In genomic region chr22:43928418-43929307, GRCh38 we compare ENCODE assay signal across 32 cellular contexts. TPM values are rescaled to one million over a fixed set of nuclear protein-coding genes. Genes with fewer than 3 reads are reported as not detected.
DNase-seq lines count a peak whose midpoint lies in the region; ATAC-seq, FAIRE-seq and TF ChIP-seq lines count a peak whose summit lies in the region.
"Had no signal": no experiment of that assay in that cellular context is flagged by ENCODE, and none has a peak within 500 bp of the region (broad histone marks: within the 10 kb centered on the region; RNA-seq: fewer than 3 reads in every experiment).

No MANE protein-coding gene starts in this region.

- no peak overlapping the region for H3K4me3 Mint-ChIP-seq in GM23338
- H3K4me3 Mint-ChIP-seq in activated CD4-positive, alpha-beta T cell treated with anti-CD3 and anti-CD28 coated beads, Interleukin-2, amount 10 ng/mL, durations not matched to agents 7 days and 5 days: no peak overlapping the region
- H3K4me3 Mint-ChIP-seq: activated CD4-positive, alpha-beta memory T cell treated with anti-CD3 and anti-CD28 coated beads for 36 hours; activated naive CD4-positive, alpha-beta T cell treated with anti-CD3 and anti-CD28 coated beads, Interleukin-2, amount 50 U/mL, for 24 hours; HFFc6 had no signal

- WGBS in K562 (ENCODE audit: insufficient coverage, low coverage, missing lambda C conversion rate): 2% methylated on average over 13 of the region's 15 CpGs

- no peak for TF ChIP-seq EP300 in K562 (IDR thresholded peaks at IDR 0.05; ENCODE audit: low read length)

- FAIRE-seq in K562 (lab: Jason Lieb, UNC): no peak
- FAIRE-seq: islet of Langerhans, pancreas, TTC549 had no signal

- no peak overlapping the region for H3K27ac Mint-ChIP-seq in GM23338
- no peak overlapping the region for H3K27ac Mint-ChIP-seq in activated CD4-positive, alpha-beta T cell treated with anti-CD3 and anti-CD28 coated beads, Interleukin-2, amount 10 ng/mL, durations not matched to agents 7 days and 5 days
- H3K27ac Mint-ChIP-seq: activated CD4-positive, alpha-beta memory T cell treated with anti-CD3 and anti-CD28 coated beads for 36 hours; activated naive CD4-positive, alpha-beta T cell treated with anti-CD3 and anti-CD28 coated beads, Interleukin-2, amount 50 U/mL, for 24 hours; activated T-helper 2 cell treated with anti-CD3 and anti-CD28 coated beads, Interferon-gamma antibody, Interleukin-2, Interleukin-4, amounts not matched to agents 10 μg/mL and 5 μg/mL and 100 μg/mL, durations not matched to agents 14 hours and 24 hours and 36 hours; CD4-positive, alpha-beta T cell; HFFc6 had no signal

- H3K4me1 ChIP-seq in GM23338 (ENCODE audit: insufficient read depth) (peaks cover 14% of the 10 kb centered on the region), K562 (replicated peaks in 1 of 2; ENCODE audit: control insufficient read depth in 2 of 2, insufficient read depth in 2 of 2, low read length in 2 of 2) (peaks cover 0 to 8% of the 10 kb centered on the region in 2 experiments; a peak in 2 of 5 replicates)
- H3K4me1 ChIP-seq: breast epithelium, pancreas had no signal

- no peak for TF ChIP-seq POLR2A in K562 (conservative IDR thresholded peaks at IDR 0.05)

- H3K27ac ChIP-seq in GM23338 (ENCODE audit: low read depth): 0 out of 2 replicates have a peak overlapping the region, but pooled peaks have one; percentile 14
- no peak overlapping the region for H3K27ac ChIP-seq in K562 (ENCODE audit: extremely low read depth, low read depth, low read length)
- H3K27ac ChIP-seq: breast epithelium, pancreas, upper lobe of left lung had no signal

- TF ChIP-seq RAD21 in K562 (CRISPR knock-in tag; conservative IDR thresholded peaks at IDR 0.05 in 1 of 2, IDR thresholded peaks at IDR 0.05 in 1 of 2): no peak

- H3F3A ChIP-seq in GM23338 (replicated peaks; ENCODE audit: low read depth): no peaks in the 10 kb centered on the region

- H3K4me2 ChIP-seq in GM23338 (no peak overlapping the region), K562 (ENCODE audit: insufficient read depth, low read length) (no peak overlapping the region)

- H3K79me2 ChIP-seq in GM23338 (replicated peaks; ENCODE audit: insufficient read depth) (peaks cover 28% of the 10 kb centered on the region), K562 (ENCODE audit: control insufficient read depth, insufficient read depth, low read length) (no peaks in the 10 kb centered on the region)

- H3K36me3 ChIP-seq in GM23338 (ENCODE audit: insufficient read depth): peaks cover 29% of the 10 kb centered on the region
- H3K36me3 ChIP-seq in K562 (ENCODE audit: control insufficient read depth, insufficient read depth, low read length): no peaks in the 10 kb centered on the region
- H3K36me3 ChIP-seq: breast epithelium, pancreas, upper lobe of left lung had no signal

- POLR2A ChIA-PET in K562 (lab: Yijun Ruan, JAX): no interaction called here
- POLR2A ChIA-PET in activated CD4-positive, alpha-beta T cell treated with anti-CD3 and anti-CD28 coated beads, Interleukin-2, amount 10 ng/mL, durations not matched to agents 7 days and 5 days (lab: Charles Lee): no interaction called here

- TF ChIP-seq CTCF in GM23338 (conservative IDR thresholded peaks at IDR 0.05; ENCODE audit: low read depth in 2 of 2) (no peak), K562 (IDR thresholded peaks at IDR 0.05 in 2 of 3, conservative IDR thresholded peaks at IDR 0.05 in 1 of 3; ENCODE audit: insufficient read depth in 2 of 3, low read depth in 1 of 3, low read length in 3 of 3) (no peak)

- H3K4me1 Mint-ChIP-seq in GM23338: peaks cover 12% of the 10 kb centered on the region
- no peaks in the 10 kb centered on the region for H3K4me1 Mint-ChIP-seq in activated CD4-positive, alpha-beta T cell treated with anti-CD3 and anti-CD28 coated beads, Interleukin-2, amount 10 ng/mL, durations not matched to agents 7 days and 5 days
- H3K4me1 Mint-ChIP-seq: activated naive CD4-positive, alpha-beta T cell treated with anti-CD3 and anti-CD28 coated beads, Interleukin-2, amount 50 U/mL, for 24 hours; nephron had no signal

- H3K27me3 ChIP-seq in GM23338 (ENCODE audit: insufficient read depth): no peaks in the 10 kb centered on the region
- peaks cover 18 to 31% of the 10 kb centered on the region in 2 experiments; a peak in 4 of 5 replicates for H3K27me3 ChIP-seq in K562 (ENCODE audit: control insufficient read depth in 2 of 2, insufficient read depth in 2 of 2, low read length in 2 of 2)
- H3K27me3 ChIP-seq: breast epithelium, pancreas had no signal

- no peaks in the 10 kb centered on the region for H3K9me3 Mint-ChIP-seq in GM23338
- H3K9me3 Mint-ChIP-seq in activated CD4-positive, alpha-beta T cell treated with anti-CD3 and anti-CD28 coated beads, Interleukin-2, amount 10 ng/mL, durations not matched to agents 7 days and 5 days: no peaks in the 10 kb centered on the region
- H3K9me3 Mint-ChIP-seq: activated CD4-positive, alpha-beta memory T cell treated with anti-CD3 and anti-CD28 coated beads for 36 hours; activated naive CD4-positive, alpha-beta T cell treated with anti-CD3 and anti-CD28 coated beads, Interleukin-2, amount 50 U/mL, for 24 hours; activated T-helper 2 cell treated with anti-CD3 and anti-CD28 coated beads, Interferon-gamma antibody, Interleukin-2, Interleukin-4, amounts not matched to agents 10 μg/mL and 5 μg/mL and 100 μg/mL, durations not matched to agents 14 hours and 24 hours and 36 hours; CD4-positive, alpha-beta T cell; HFFc6; nephron had no signal

- ATAC-seq in GM23338 (no peak), K562 (no peak)
- ATAC-seq: GM12878, left ventricle myocardium superior, mucosa of descending colon, PC-3 had no signal

- in situ Hi-C loops in K562 (cut with MboI): no loop called here

- H3K4me3 ChIP-seq in GM23338 (no peak overlapping the region), K562 (no peak overlapping the region)
- H3K4me3 ChIP-seq: breast epithelium, GM12878, mucosa of descending colon, pancreas, upper lobe of left lung had no signal

- CTCF ChIA-PET in K562 (lab: Yijun Ruan, JAX; ENCODE audit: low intra/inter-chr PET ratio): no interaction called here
- CTCF ChIA-PET in activated CD4-positive, alpha-beta T cell treated with anti-CD3 and anti-CD28 coated beads, Interleukin-2, amount 10 ng/mL, durations not matched to agents 7 days and 5 days (lab: Charles Lee): no interaction called here

- DNase-seq in GM23338 (ENCODE audit: low spot score) (no peak), NOMO-1 treated with DMSO at 0.1 percent for 48 hours (lab: John Stamatoyannopoulos, UW; ENCODE audit: unreplicated experiment) (peak; percentile 81), K562 (ENCODE audit: extremely low read depth in 1 of 4, low spot score in 3 of 4) (no peak), pons (ENCODE audit: low spot score) (peak; percentile 60), COR-L47 (lab: John Stamatoyannopoulos, UW) (no peak), RKO (ENCODE audit: low spot score) (no peak), NCI-H2081 (lab: John Stamatoyannopoulos, UW) (no peak)
- DNase-seq in activated CD4-positive, alpha-beta T cell treated with anti-CD3 and anti-CD28 coated beads, Interleukin-2, amount 10 ng/mL, durations not matched to agents 7 days and 5 days: no peak
- DNase-seq: activated CD4-positive, alpha-beta memory T cell treated with anti-CD3 and anti-CD28 coated beads for 36 hours; activated CD8-positive, alpha-beta memory T cell treated with anti-CD3 and anti-CD28 coated beads, Interleukin-2, amount 50 U/mL, for 48 hours; CD4-positive, alpha-beta T cell; effector CD4-positive, alpha-beta T cell; HFFc6; left ventricle myocardium superior; mucosa of descending colon; NCI-H1436 treated with DMSO at 0.1 percent for 48 hours; NCI-H2107; NCI-H748 treated with DMSO at 0.1 percent for 48 hours; pancreas; PC-3; SHP77; upper lobe of left lung had no signal

- no peak overlapping the region for H2AFZ ChIP-seq in GM23338
- no peak overlapping the region for H2AFZ ChIP-seq in K562 (ENCODE audit: low read depth, low read length)

- no peaks in the 10 kb centered on the region for H3K9me1 ChIP-seq in K562 (ENCODE audit: control insufficient read depth, insufficient read depth, low read length)

- BruUV-seq in K562 (replicated peaks; lab: Mats Ljungman, UMichigan): no TSS peak

- intact Hi-C loops in K562 (cut with micrococcal nuclease): no loop called here

- no peak overlapping the region; a peak in 1 of 4 replicates for H3K9ac ChIP-seq in K562 (ENCODE audit: insufficient read depth in 1 of 2, low read depth in 2 of 2, low read length in 2 of 2)

- H4K20me1 ChIP-seq in GM23338 (replicated peaks; ENCODE audit: insufficient read depth) (peaks cover 11% of the 10 kb centered on the region), K562 (replicated peaks; ENCODE audit: control insufficient read depth, insufficient read depth, low read length) (no peaks in the 10 kb centered on the region)

- H3K9me3 ChIP-seq in K562 (replicated peaks; ENCODE audit: control insufficient read depth, insufficient read depth, low read depth, low read length): no peaks in the 10 kb centered on the region
- H3K9me3 ChIP-seq: breast epithelium, mucosa of descending colon, pancreas, upper lobe of left lung had no signal

- H3K9me2 ChIP-seq in GM23338 (ENCODE audit: insufficient read depth): no peaks in the 10 kb centered on the region

- H3K36me3 Mint-ChIP-seq in GM23338 (ENCODE audit: low read depth): peaks cover 58% of the 10 kb centered on the region
- H3K36me3 Mint-ChIP-seq in activated CD4-positive, alpha-beta T cell treated with anti-CD3 and anti-CD28 coated beads, Interleukin-2, amount 10 ng/mL, durations not matched to agents 7 days and 5 days (ENCODE audit: low read depth): no peaks in the 10 kb centered on the region
- H3K36me3 Mint-ChIP-seq: activated CD4-positive, alpha-beta memory T cell treated with anti-CD3 and anti-CD28 coated beads for 36 hours; activated naive CD4-positive, alpha-beta T cell treated with anti-CD3 and anti-CD28 coated beads, Interleukin-2, amount 50 U/mL, for 24 hours had no signal

- peaks cover 8% of the 10 kb centered on the region for H3K27me3 Mint-ChIP-seq in GM23338 (ENCODE audit: insufficient read depth, low read depth, poor library complexity)
- peaks cover 17% of the 10 kb centered on the region for H3K27me3 Mint-ChIP-seq in activated CD4-positive, alpha-beta T cell treated with anti-CD3 and anti-CD28 coated beads, Interleukin-2, amount 10 ng/mL, durations not matched to agents 7 days and 5 days

RNA-seq across cellular contexts. Expression of gene PNPLA3, which starts 5.1 kb away (rescaled TPM):
- total RNA-seq in GM23338 (2014; rRNA removed; shearing (Covaris generic)): 17.3 and 23.4 TPM in 2 replicates
- polyA plus RNA-seq in GM23338 (2016; fragmentation: Nextera tagmentation; extraction: Ambion mirVana): 16.2 and 17.7 TPM in 2 replicates
- 3.3 and 5.3 TPM in 2 replicates for total RNA-seq in K562 (2011; cell fraction: chromatin; rRNA removed; ENCODE audit: low replicate concordance)
- total RNA-seq in K562 (2011; cell fraction: nucleolus; rRNA removed): 0.79 and 1.3 TPM in 2 replicates
- total RNA-seq in K562 (2011; cell fraction: nucleoplasm; rRNA removed): 1.5 and 5.2 TPM in 2 replicates
- total RNA-seq in K562 (2014; rRNA removed): 0.08 TPM in 1 of 2 replicates, not detected in the other
- total RNA-seq in K562 (2014; rRNA removed; fragmentation: Illumina TruSeq; extraction: Trizol): 0.16 TPM in 1 of 2 replicates, not detected in the other
- total RNA-seq in K562 (2015; rRNA removed; fragmentation: Illumina TruSeq; extraction: Trizol): not detected in 2 replicates
- 0.09 and 0.38 TPM in 2 replicates for total RNA-seq in K562 (2021)
- 0.20 and 0.87 TPM in 2 replicates for polyA plus RNA-seq in K562 (2011; rRNA removed)
- polyA plus RNA-seq in K562 (2011; cell fraction: cytosol; rRNA removed): 0.75 TPM in 1 of 2 replicates, not detected in the other
- polyA plus RNA-seq in K562 (2011; cell fraction: nucleus; rRNA removed): 1.1 and 3.7 TPM in 2 replicates
- 0.10 and 0.25 TPM in 2 replicates for polyA plus RNA-seq in K562 (2012)
- polyA plus RNA-seq in K562 (2014; fragmentation: Illumina TruSeq; extraction: Trizol): 0.06 and 0.48 TPM in 2 replicates
- polyA plus RNA-seq in K562 (2014; fragmentation: Nextera tagmentation; extraction: Ambion mirVana): not detected
- not detected in 2 replicates for polyA plus RNA-seq in K562 (2014; rRNA removed)
- 0.53 and 0.96 TPM in 2 replicates for polyA minus RNA-seq in K562 (2011; rRNA and poly(A)+ RNA removed)
- not detected in 2 replicates for polyA minus RNA-seq in K562 (2011; cell fraction: cytosol; rRNA and poly(A)+ RNA removed)
- 1.2 and 1.6 TPM in 2 replicates for polyA minus RNA-seq in K562 (2011; cell fraction: nucleus; rRNA and poly(A)+ RNA removed)
- not detected for total RNA-seq in activated CD4-positive, alpha-beta T cell treated with anti-CD3 and anti-CD28 coated beads, Interleukin-2, amount 10 ng/mL, durations not matched to agents 7 days and 5 days
- total RNA-seq: CD4-positive, alpha-beta T cell; GM12878 had no signal

RNA-seq across cellular contexts. Expression of gene SAMM50, which starts 26.6 kb away (rescaled TPM):
- total RNA-seq in GM23338 (2014; rRNA removed; shearing (Covaris generic)): 58.6 and 68.0 TPM in 2 replicates
- polyA plus RNA-seq in GM23338 (2016; fragmentation: Nextera tagmentation; extraction: Ambion mirVana): 49.6 and 60.3 TPM in 2 replicates
- total RNA-seq in K562 (2011; cell fraction: chromatin; rRNA removed; ENCODE audit: low replicate concordance): 40.1 and 51.7 TPM in 2 replicates
- total RNA-seq in K562 (2011; cell fraction: nucleolus; rRNA removed): 23.7 and 25.2 TPM in 2 replicates
- total RNA-seq in K562 (2011; cell fraction: nucleoplasm; rRNA removed): 30.8 and 37.3 TPM in 2 replicates
- 30.6 and 37.6 TPM in 2 replicates for total RNA-seq in K562 (2014; rRNA removed)
- 35.1 and 35.7 TPM in 2 replicates for total RNA-seq in K562 (2014; rRNA removed; fragmentation: Illumina TruSeq; extraction: Trizol)
- 34.8 and 38.3 TPM in 2 replicates for total RNA-seq in K562 (2015; rRNA removed; fragmentation: Illumina TruSeq; extraction: Trizol)
- 46.3 and 46.5 TPM in 2 replicates for total RNA-seq in K562 (2021)
- polyA plus RNA-seq in K562 (2011; rRNA removed): 35.0 and 38.1 TPM in 2 replicates
- polyA plus RNA-seq in K562 (2011; cell fraction: cytosol; rRNA removed): 28.0 and 30.0 TPM in 2 replicates
- 24.4 and 30.8 TPM in 2 replicates for polyA plus RNA-seq in K562 (2011; cell fraction: nucleus; rRNA removed)
- 41.2 and 46.0 TPM in 2 replicates for polyA plus RNA-seq in K562 (2012)
- 47.5 and 49.3 TPM in 2 replicates for polyA plus RNA-seq in K562 (2014; fragmentation: Illumina TruSeq; extraction: Trizol)
- 10 to 100 TPM; 14.6 to 27.2 TPM for polyA plus RNA-seq in K562 (2014; fragmentation: Nextera tagmentation; extraction: Ambion mirVana)
- polyA plus RNA-seq in K562 (2014; rRNA removed): 42.4 and 42.9 TPM in 2 replicates
- polyA minus RNA-seq in K562 (2011; rRNA and poly(A)+ RNA removed): 39.2 and 39.4 TPM in 2 replicates
- 16.7 and 18.9 TPM in 2 replicates for polyA minus RNA-seq in K562 (2011; cell fraction: cytosol; rRNA and poly(A)+ RNA removed)
- polyA minus RNA-seq in K562 (2011; cell fraction: nucleus; rRNA and poly(A)+ RNA removed): 10.6 and 19.5 TPM in 2 replicates
- 10 to 100 TPM; 46.8 to 50.9 TPM for total RNA-seq in activated CD4-positive, alpha-beta T cell treated with anti-CD3 and anti-CD28 coated beads, Interleukin-2, amount 10 ng/mL, durations not matched to agents 7 days and 5 days

RNA-seq across cellular contexts. Expression of gene PNPLA5, which starts 36.9 kb away (rescaled TPM):
- total RNA-seq in GM23338 (2014; rRNA removed; shearing (Covaris generic)): 5.9 and 6.8 TPM in 2 replicates
- 2.0 and 2.3 TPM in 2 replicates for polyA plus RNA-seq in GM23338 (2016; fragmentation: Nextera tagmentation; extraction: Ambion mirVana)
- total RNA-seq in K562 (2011; cell fraction: chromatin; rRNA removed; ENCODE audit: low replicate concordance): not detected in 2 replicates
- total RNA-seq in K562 (2011; cell fraction: nucleolus; rRNA removed): not detected in 2 replicates
- not detected in 2 replicates for total RNA-seq in K562 (2011; cell fraction: nucleoplasm; rRNA removed)
- total RNA-seq in K562 (2014; rRNA removed): not detected in 2 replicates
- total RNA-seq in K562 (2014; rRNA removed; fragmentation: Illumina TruSeq; extraction: Trizol): not detected in 2 replicates
- total RNA-seq in K562 (2015; rRNA removed; fragmentation: Illumina TruSeq; extraction: Trizol): not detected in 2 replicates
- total RNA-seq in K562 (2021): not detected in 2 replicates
- not detected in 2 replicates for polyA plus RNA-seq in K562 (2011; rRNA removed)
- not detected in 2 replicates for polyA plus RNA-seq in K562 (2011; cell fraction: cytosol; rRNA removed)
- polyA plus RNA-seq in K562 (2011; cell fraction: nucleus; rRNA removed): not detected in 2 replicates
- not detected in 2 replicates for polyA plus RNA-seq in K562 (2012)
- not detected in 2 replicates for polyA plus RNA-seq in K562 (2014; fragmentation: Illumina TruSeq; extraction: Trizol)
- not detected for polyA plus RNA-seq in K562 (2014; fragmentation: Nextera tagmentation; extraction: Ambion mirVana)
- not detected in 2 replicates for polyA plus RNA-seq in K562 (2014; rRNA removed)
- polyA minus RNA-seq in K562 (2011; rRNA and poly(A)+ RNA removed): not detected in 2 replicates
- not detected in 2 replicates for polyA minus RNA-seq in K562 (2011; cell fraction: cytosol; rRNA and poly(A)+ RNA removed)
- not detected in 2 replicates for polyA minus RNA-seq in K562 (2011; cell fraction: nucleus; rRNA and poly(A)+ RNA removed)
- total RNA-seq in activated CD4-positive, alpha-beta T cell treated with anti-CD3 and anti-CD28 coated beads, Interleukin-2, amount 10 ng/mL, durations not matched to agents 7 days and 5 days: not detected
- total RNA-seq: activated CD4-positive, alpha-beta memory T cell treated with anti-CD3 and anti-CD28 coated beads for 36 hours; activated T-helper 2 cell treated with anti-CD3 and anti-CD28 coated beads, Interferon-gamma antibody, Interleukin-2, Interleukin-4, amounts not matched to agents 10 μg/mL and 5 μg/mL and 100 μg/mL, durations not matched to agents 14 hours and 24 hours and 36 hours; breast epithelium; CD4-positive, alpha-beta T cell; glomerular endothelial cell; GM12878; HFFc6; left ventricle myocardium superior; mucosa of descending colon; pancreas; PC-3; subcutaneous adipose tissue; T-helper 1 cell treated with Interleukin-12 subunit alpha and Interleukin-12 subunit beta and Interleukin-4 antibody, amounts not matched to agents 30 ng/mL and 1 ng/mL, for 36 hours; upper lobe of left lung had no signal
- polyA plus RNA-seq: GM12878, pancreas had no signal

Comparison
In these comparisons a context has a peak if more than half of its experiments do, and no peak if none do; other contexts are left out.
1. DNase-seq: peak in NOMO-1 treated with DMSO at 0.1 percent for 48 hours (single experiment) and pons (single experiment); none in GM23338 (single experiment), K562 (0 of 4), activated CD4-positive, alpha-beta T cell treated with anti-CD3 and anti-CD28 coated beads, Interleukin-2, amount 10 ng/mL, durations not matched to agents 7 days and 5 days (single experiment), COR-L47 (single experiment), RKO (single experiment) and NCI-H2081 (0 of 2).